In genomic region chr12:128680555-128680954, GRCh38 we compare ENCODE assay signal across 21 cellular contexts.
DNase-seq lines count a peak whose midpoint lies in the region; ATAC-seq, FAIRE-seq and TF ChIP-seq lines count a peak whose summit lies in the region.
"Had no signal": no experiment of that assay in that cellular context is flagged by ENCODE, and none has a peak within 500 bp of the region (broad histone marks: within the 10 kb centered on the region; RNA-seq: fewer than 3 reads in every experiment).

No MANE protein-coding gene starts in this region.

- H3K36me3 Mint-ChIP-seq in neural crest cell (ENCODE audit: low read depth), result no peaks in the 10 kb centered on the region
- H3K36me3 Mint-ChIP-seq: CD8-positive, alpha-beta T cell had no signal

- no peak overlapping the region for H2AFZ ChIP-seq in H1 (ENCODE audit: low read length)

- H3K27ac Mint-ChIP-seq in neural crest cell (ENCODE audit: unreplicated experiment), result peak overlapping the region; percentile 35
- H3K27ac Mint-ChIP-seq: B cell; CD4-positive, alpha-beta T cell; CD8-positive, alpha-beta T cell had no signal

- TF ChIP-seq CTCF in H1 (IDR thresholded peaks at IDR 0.05; ENCODE audit: control extremely low read depth in 1 of 3, insufficient read depth in 1 of 3, low read depth in 1 of 3, low read length in 3 of 3) (no peak), neural crest cell (conservative IDR thresholded peaks at IDR 0.05) (no peak), vagina (IDR thresholded peaks at IDR 0.05) (no peak)

- H2BK20ac ChIP-seq in H1 (ENCODE audit: low read length), result no peak overlapping the region

- no peaks in the 10 kb centered on the region for H3K27me3 Mint-ChIP-seq in neural crest cell (ENCODE audit: low read depth)
- H3K27me3 Mint-ChIP-seq: B cell; CD4-positive, alpha-beta T cell had no signal

- H3K18ac ChIP-seq in H1 (ENCODE audit: extremely low read depth, low read length), result no peak overlapping the region

- 0 out of 4 replicates have a peak, but pooled peaks cover 0 to 4% of the 10 kb centered on the region in 2 experiments for H3K9me3 ChIP-seq in H1 (ENCODE audit: insufficient read depth in 2 of 2, low read depth in 1 of 2, low read length in 1 of 2)
- H3K9me3 ChIP-seq in vagina, result no peaks in the 10 kb centered on the region
- H3K9me3 ChIP-seq: A549; BLaER1 treated with 17β-estradiol and CSF1 and Interleukin-3, amounts not matched to agents 10 nM and 100 nM; Caco-2 had no signal

- H3K36me3 ChIP-seq in H1 (ENCODE audit: control insufficient read depth in 2 of 4, insufficient read depth in 4 of 4, low read length in 3 of 4) (no peaks in the 10 kb centered on the region), vagina (no peaks in the 10 kb centered on the region)
- H3K36me3 ChIP-seq: BLaER1 treated with 17β-estradiol and CSF1 and Interleukin-3, amounts not matched to agents 10 nM and 100 nM had no signal

- TF ChIP-seq POLR2A in H1 (IDR thresholded peaks at IDR 0.05; ENCODE audit: control extremely low read depth in 1 of 2, low read depth in 2 of 2, low read length in 2 of 2) (no peak), vagina (IDR thresholded peaks at IDR 0.05) (no peak)

- WGBS in H1 (ENCODE audit: extremely low coverage in 1 of 2, insufficient coverage in 1 of 2, insufficient read length in 1 of 2, insufficient replicate concordance in 2 of 2, low coverage in 1 of 2, low lambda C conversion rate in 2 of 2, missing lambda C conversion rate in 1 of 2), 2 experiments, result 82% methylated on average over 2 of the region's 2 CpGs; no CpG with 5 or more reads in 1 of the 2 experiments

- no peaks in the 10 kb centered on the region for H4K20me1 ChIP-seq in H1 (replicated peaks in 1 of 2; ENCODE audit: control insufficient read depth in 1 of 2, insufficient read depth in 2 of 2, low read length in 2 of 2)
- H4K20me1 ChIP-seq: BLaER1 treated with 17β-estradiol and CSF1 and Interleukin-3, amounts not matched to agents 10 nM and 100 nM had no signal

- H4K8ac ChIP-seq in H1 (ENCODE audit: extremely low read depth, insufficient read depth, low read length), result no peak overlapping the region

- H4K5ac ChIP-seq in H1 (ENCODE audit: insufficient read length, low read depth, low read length), result no peak overlapping the region

- no peak overlapping the region for H4K91ac ChIP-seq in H1 (replicated peaks; ENCODE audit: insufficient read length, low read length)

- H3K79me1 ChIP-seq in H1 (ENCODE audit: low read depth, low read length), result no peaks in the 10 kb centered on the region

- no peak overlapping the region for H3K9ac ChIP-seq in H1 (replicated peaks in 1 of 4; ENCODE audit: extremely low read depth in 1 of 4, low read depth in 3 of 4, low read length in 3 of 4)
- H3K9ac ChIP-seq: BLaER1 treated with 17β-estradiol and CSF1 and Interleukin-3, amounts not matched to agents 10 nM and 100 nM had no signal

- no peak for DNase-seq in H1 (ENCODE audit: low read depth in 1 of 2, low spot score in 2 of 2)
- DNase-seq in neural crest cell (ENCODE audit: low read depth, low spot score), result no peak
- no peak for DNase-seq in vagina (ENCODE audit: extremely low spot score in 2 of 2)
- DNase-seq in activated CD4-positive, alpha-beta T cell treated with anti-CD3 and anti-CD28 coated beads, Interleukin-2, amount 50 U/mL, for 1 hour, result no peak
- DNase-seq: AML-193; Caco-2; Calu3; CD4-positive, alpha-beta T cell; CD8-positive, alpha-beta T cell; DMS79 treated with DMSO at 0.1 percent for 48 hours; GF-D8 had no signal

- no peak overlapping the region for H2BK5ac ChIP-seq in H1 (ENCODE audit: low read depth, low read length)

- no peaks in the 10 kb centered on the region for H3K79me2 ChIP-seq in H1 (ENCODE audit: control insufficient read depth in 1 of 2, insufficient read depth in 2 of 2, low read length in 2 of 2)

- H2BK12ac ChIP-seq in H1 (ENCODE audit: low read depth, low read length), result no peak overlapping the region

- H3K4me1 ChIP-seq in H1 (replicated peaks in 1 of 4; ENCODE audit: control insufficient read depth in 3 of 4, insufficient read depth in 4 of 4, low read length in 3 of 4), result no peaks in the 10 kb centered on the region
- peaks cover 37% of the 10 kb centered on the region for H3K4me1 ChIP-seq in vagina
- H3K4me1 ChIP-seq: A549, Caco-2 had no signal

- H3K9me3 Mint-ChIP-seq in neural crest cell, result no peaks in the 10 kb centered on the region
- H3K9me3 Mint-ChIP-seq: CD4-positive, alpha-beta T cell; CD8-positive, alpha-beta T cell had no signal

- no peak overlapping the region for H2BK120ac ChIP-seq in H1 (replicated peaks; ENCODE audit: low read depth, low read length)

- H3K56ac ChIP-seq in H1 (replicated peaks; ENCODE audit: insufficient read length, low read depth, low read length), result no peak overlapping the region

- 0 out of 2 replicates have a peak overlapping the region, but pooled peaks have one; percentile 13 for H2AK5ac ChIP-seq in H1 (ENCODE audit: low read depth, low read length)

- no peak overlapping the region for H3K14ac ChIP-seq in H1 (ENCODE audit: insufficient read length)

- no peaks in the 10 kb centered on the region for H3K4me1 Mint-ChIP-seq in neural crest cell
- H3K4me1 Mint-ChIP-seq: B cell had no signal

- no peaks in the 10 kb centered on the region for H3K27me3 ChIP-seq in H1 (replicated peaks in 1 of 4; ENCODE audit: control insufficient read depth in 3 of 4, extremely low read depth in 1 of 4, insufficient read depth in 3 of 4, low read length in 3 of 4)
- no peaks in the 10 kb centered on the region for H3K27me3 ChIP-seq in vagina
- H3K27me3 ChIP-seq: BLaER1 treated with 17β-estradiol and CSF1 and Interleukin-3, amounts not matched to agents 10 nM and 100 nM had no signal

- CTCF ChIA-PET in H1 (lab: Charles Lee; ENCODE audit: partially characterized antibody), result interaction anchor here (0.6 to 1.6 kb wide), 7 partner anchors 10 to 88 kb away, joined by 3 to 4 read pairs (median 3); no protein-coding TSS in a partner anchor

- ATAC-seq in GM19452 (IDR thresholded peaks at IDR 0.05; ENCODE audit: unreplicated experiment), result no peak
- ATAC-seq: A549; CD8-positive, alpha-beta T cell had no signal

- H3K23me2 ChIP-seq in H1 (ENCODE audit: low read depth, low read length), result no peaks in the 10 kb centered on the region; the same call in 1 of the 2 replicates

- H3K4me3 ChIP-seq in H1 (ENCODE audit: extremely low read depth in 1 of 4, insufficient read depth in 2 of 4, low read depth in 3 of 4, low read length in 4 of 4) (no peak overlapping the region), vagina (no peak overlapping the region)
- H3K4me3 ChIP-seq: A549; BLaER1 treated with 17β-estradiol and CSF1 and Interleukin-3, amounts not matched to agents 10 nM and 100 nM had no signal

- no peak overlapping the region for H3K4me3 Mint-ChIP-seq in neural crest cell
- H3K4me3 Mint-ChIP-seq: B cell; CD4-positive, alpha-beta T cell; CD8-positive, alpha-beta T cell had no signal

- intact Hi-C loops in vagina (cut with DNase I), result no loop called here

- POLR2A ChIA-PET in H1 (lab: Charles Lee; ENCODE audit: partially characterized antibody), result no interaction called here

- TF ChIP-seq RAD21 in H1 (IDR thresholded peaks at IDR 0.05 in 1 of 2, conservative IDR thresholded peaks at IDR 0.05 in 1 of 2; ENCODE audit: low read depth in 2 of 2, low read length in 2 of 2), result no peak

- no peak overlapping the region for H3K23ac ChIP-seq in H1 (ENCODE audit: insufficient read length)

- no peak overlapping the region for H2BK15ac ChIP-seq in H1 (ENCODE audit: low read length)

- TF ChIP-seq EP300 in H1 (IDR thresholded peaks at IDR 0.05; ENCODE audit: borderline replicate concordance in 1 of 2, low read depth in 2 of 2, low read length in 2 of 2), result no peak

- no peak overlapping the region for H3K4me2 ChIP-seq in H1 (ENCODE audit: insufficient read depth in 1 of 2, low read depth in 2 of 2, low read length in 2 of 2)
- H3K4me2 ChIP-seq: A549; BLaER1 treated with 17β-estradiol and CSF1 and Interleukin-3, amounts not matched to agents 10 nM and 100 nM had no signal

- H3K27ac ChIP-seq in H1 (ENCODE audit: low read depth, low read length) (no peak overlapping the region), vagina (peak overlapping the region; percentile 60)
- H3K27ac ChIP-seq: 22Rv1; A549; BLaER1 treated with 17β-estradiol and CSF1 and Interleukin-3, amounts not matched to agents 10 nM and 100 nM; C4-2B had no signal

- no peak overlapping the region for H3K4ac ChIP-seq in H1 (replicated peaks; ENCODE audit: insufficient read length, low read depth, low read length)

- no peak for FAIRE-seq in H1 (lab: Jason Lieb, UNC)
- FAIRE-seq: A549, D721Med, G401.6, GM12891, GM19239 had no signal

TF ChIP-seq in H1, 55 proteins besides CTCF, POLR2A, EP300 and RAD21 (continues in another document):
- TF ChIP-seq HDAC6 (IDR thresholded peaks at IDR 0.05; ENCODE audit: low read depth, low read length) (no peak), ZNF274 (IDR thresholded peaks at IDR 0.05; ENCODE audit: borderline replicate concordance, extremely low read depth, low read length) (no peak), E2F6 (IDR thresholded peaks at IDR 0.05) (no peak), TAF7 (optimal IDR thresholded peaks at IDR 0.05; ENCODE audit: borderline replicate concordance, low read depth, low read length) (no peak), TAF1 (IDR thresholded peaks at IDR 0.05; ENCODE audit: low read depth, low read length) (no peak), EGR1 (IDR thresholded peaks at IDR 0.05; ENCODE audit: borderline replicate concordance, low read depth, low read length) (no peak), KDM4A (IDR thresholded peaks at IDR 0.05; ENCODE audit: low read depth, low read length, severe bottlenecking) (no peak)
- TF ChIP-seq, protein P1, sequence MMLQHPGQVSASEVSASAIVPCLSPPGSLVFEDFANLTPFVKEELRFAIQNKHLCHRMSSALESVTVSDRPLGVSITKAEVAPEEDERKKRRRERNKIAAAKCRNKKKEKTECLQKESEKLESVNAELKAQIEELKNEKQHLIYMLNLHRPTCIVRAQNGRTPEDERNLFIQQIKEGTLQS (IDR thresholded peaks at IDR 0.05; ENCODE audit: insufficient read depth, low read depth, low read length), result no peak
